In genomic region chr18:7772496-7772861, GRCh38 we compare ENCODE assay signal across 1 cellular context.
TF ChIP-seq lines count a peak whose summit lies in the region.

No MANE protein-coding gene starts in this region.

TF ChIP-seq in GM23338, 12 proteins besides CTCF, POLR2A, EP300 and RAD21 (continued from another document):
- TF ChIP-seq REST (IDR thresholded peaks at IDR 0.05; ENCODE audit: unreplicated experiment) (no peak), STAT1 (IDR thresholded peaks at IDR 0.05; ENCODE audit: unreplicated experiment) (no peak)
